ENCODE assay signal across 1 cellular context in the genomic region with DNA sequence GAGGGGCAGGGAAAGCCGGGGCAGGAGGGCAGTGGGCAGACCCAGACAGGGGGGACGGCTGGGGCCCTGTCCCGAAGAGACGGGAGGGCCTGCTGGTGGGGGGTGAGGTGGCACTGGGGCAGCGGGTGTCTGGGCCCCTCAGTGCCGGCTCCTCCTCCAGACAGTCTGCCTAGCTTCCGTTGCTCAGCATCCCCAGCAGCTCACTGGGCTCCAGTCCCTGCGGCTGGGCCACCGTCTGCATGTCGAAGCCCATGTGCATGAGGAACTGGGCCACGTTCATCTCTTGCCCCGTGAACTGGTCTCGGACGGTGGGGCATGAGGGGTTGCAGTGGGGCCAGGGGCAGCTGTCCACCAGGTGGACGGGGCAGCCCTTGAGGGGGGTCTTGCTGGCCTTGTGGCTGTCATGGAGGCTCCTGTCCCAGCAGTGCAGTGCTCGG.
TF ChIP-seq lines count a peak whose summit lies in the region.

No MANE protein-coding gene starts in this region.

TF ChIP-seq in HepG2, 621 proteins besides CTCF, POLR2A, EP300 and RAD21 (continues in another document):
- TF ChIP-seq PHF20 (CRISPR knock-in tag; IDR thresholded peaks at IDR 0.05) (no peak), HDAC1 (CRISPR knock-in tag; IDR thresholded peaks at IDR 0.05) (0 out of 2 replicates have a peak, but pooled peaks have one; percentile 4), SRSF1 (optimal IDR thresholded peaks at IDR 0.05; ENCODE audit: low read depth, low read length) (peak; percentile 27), FOXO1 (CRISPR knock-in tag; IDR thresholded peaks at IDR 0.05) (no peak), AKAP8 (CRISPR knock-in tag; IDR thresholded peaks at IDR 0.05) (peak; percentile 78; the same call in 1 of the 2 replicates), AGO2 (optimal IDR thresholded peaks at IDR 0.05; ENCODE audit: low read depth, low read length) (peak; percentile 100), ZNF766 (CRISPR knock-in tag; IDR thresholded peaks at IDR 0.05; ENCODE audit: borderline replicate concordance) (0 out of 2 replicates have a peak, but pooled peaks have one; percentile 22), XRCC5 (optimal IDR thresholded peaks at IDR 0.05; ENCODE audit: low read length) (peak; percentile 53), ZNF567 (CRISPR knock-in tag; IDR thresholded peaks at IDR 0.05; ENCODE audit: borderline replicate concordance) (no peak), ZNF263 (CRISPR knock-in tag; IDR thresholded peaks at IDR 0.05) (0 out of 2 replicates have a peak, but pooled peaks have one; percentile 1), SSRP1 (CRISPR knock-in tag; IDR thresholded peaks at IDR 0.05) (peak; percentile 99), KLF12 (CRISPR knock-in tag; IDR thresholded peaks at IDR 0.05; ENCODE audit: borderline replicate concordance) (no peak), ZNF350 (CRISPR knock-in tag; IDR thresholded peaks at IDR 0.05; ENCODE audit: borderline replicate concordance, low read depth) (0 out of 2 replicates have a peak, but pooled peaks have one; percentile 40), ZNF746 (CRISPR knock-in tag; IDR thresholded peaks at IDR 0.05) (peak; percentile 58; the same call in 1 of the 2 replicates), POLR2G (IDR thresholded peaks at IDR 0.05; ENCODE audit: low read depth, low read length) (peak; percentile 71), ZNF460 (CRISPR knock-in tag; IDR thresholded peaks at IDR 0.05; ENCODE audit: borderline replicate concordance) (no peak), ZNF282 (IDR thresholded peaks at IDR 0.05; ENCODE audit: partially characterized antibody) (no peak), TMF1 (CRISPR knock-in tag; IDR thresholded peaks at IDR 0.05; ENCODE audit: low read depth) (no peak), ZNF569 (CRISPR knock-in tag; IDR thresholded peaks at IDR 0.05; ENCODE audit: borderline replicate concordance) (no peak), HOXA5 (CRISPR knock-in tag; IDR thresholded peaks at IDR 0.05) (peak; percentile 47; the same call in 1 of the 2 replicates)
- TF ChIP-seq, protein P1, sequence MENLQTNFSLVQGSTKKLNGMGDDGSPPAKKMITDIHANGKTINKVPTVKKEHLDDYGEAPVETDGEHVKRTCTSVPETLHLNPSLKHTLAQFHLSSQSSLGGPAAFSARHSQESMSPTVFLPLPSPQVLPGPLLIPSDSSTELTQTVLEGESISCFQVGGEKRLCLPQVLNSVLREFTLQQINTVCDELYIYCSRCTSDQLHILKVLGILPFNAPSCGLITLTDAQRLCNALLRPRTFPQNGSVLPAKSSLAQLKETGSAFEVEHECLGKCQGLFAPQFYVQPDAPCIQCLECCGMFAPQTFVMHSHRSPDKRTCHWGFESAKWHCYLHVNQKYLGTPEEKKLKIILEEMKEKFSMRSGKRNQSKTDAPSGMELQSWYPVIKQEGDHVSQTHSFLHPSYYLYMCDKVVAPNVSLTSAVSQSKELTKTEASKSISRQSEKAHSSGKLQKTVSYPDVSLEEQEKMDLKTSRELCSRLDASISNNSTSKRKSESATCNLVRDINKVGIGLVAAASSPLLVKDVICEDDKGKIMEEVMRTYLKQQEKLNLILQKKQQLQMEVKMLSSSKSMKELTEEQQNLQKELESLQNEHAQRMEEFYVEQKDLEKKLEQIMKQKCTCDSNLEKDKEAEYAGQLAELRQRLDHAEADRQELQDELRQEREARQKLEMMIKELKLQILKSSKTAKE (CRISPR knock-in tag; IDR thresholded peaks at IDR 0.05; ENCODE audit: borderline replicate concordance) = 0 out of 2 replicates have a peak, but pooled peaks have one; percentile 33
- TF ChIP-seq, protein P2, sequence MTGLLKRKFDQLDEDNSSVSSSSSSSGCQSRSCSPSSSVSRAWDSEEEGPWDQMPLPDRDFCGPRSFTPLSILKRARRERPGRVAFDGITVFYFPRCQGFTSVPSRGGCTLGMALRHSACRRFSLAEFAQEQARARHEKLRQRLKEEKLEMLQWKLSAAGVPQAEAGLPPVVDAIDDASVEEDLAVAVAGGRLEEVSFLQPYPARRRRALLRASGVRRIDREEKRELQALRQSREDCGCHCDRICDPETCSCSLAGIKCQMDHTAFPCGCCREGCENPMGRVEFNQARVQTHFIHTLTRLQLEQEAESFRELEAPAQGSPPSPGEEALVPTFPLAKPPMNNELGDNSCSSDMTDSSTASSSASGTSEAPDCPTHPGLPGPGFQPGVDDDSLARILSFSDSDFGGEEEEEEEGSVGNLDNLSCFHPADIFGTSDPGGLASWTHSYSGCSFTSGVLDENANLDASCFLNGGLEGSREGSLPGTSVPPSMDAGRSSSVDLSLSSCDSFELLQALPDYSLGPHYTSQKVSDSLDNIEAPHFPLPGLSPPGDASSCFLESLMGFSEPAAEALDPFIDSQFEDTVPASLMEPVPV (CRISPR knock-in tag; IDR thresholded peaks at IDR 0.05) = no peak
- TF ChIP-seq, protein P3, sequence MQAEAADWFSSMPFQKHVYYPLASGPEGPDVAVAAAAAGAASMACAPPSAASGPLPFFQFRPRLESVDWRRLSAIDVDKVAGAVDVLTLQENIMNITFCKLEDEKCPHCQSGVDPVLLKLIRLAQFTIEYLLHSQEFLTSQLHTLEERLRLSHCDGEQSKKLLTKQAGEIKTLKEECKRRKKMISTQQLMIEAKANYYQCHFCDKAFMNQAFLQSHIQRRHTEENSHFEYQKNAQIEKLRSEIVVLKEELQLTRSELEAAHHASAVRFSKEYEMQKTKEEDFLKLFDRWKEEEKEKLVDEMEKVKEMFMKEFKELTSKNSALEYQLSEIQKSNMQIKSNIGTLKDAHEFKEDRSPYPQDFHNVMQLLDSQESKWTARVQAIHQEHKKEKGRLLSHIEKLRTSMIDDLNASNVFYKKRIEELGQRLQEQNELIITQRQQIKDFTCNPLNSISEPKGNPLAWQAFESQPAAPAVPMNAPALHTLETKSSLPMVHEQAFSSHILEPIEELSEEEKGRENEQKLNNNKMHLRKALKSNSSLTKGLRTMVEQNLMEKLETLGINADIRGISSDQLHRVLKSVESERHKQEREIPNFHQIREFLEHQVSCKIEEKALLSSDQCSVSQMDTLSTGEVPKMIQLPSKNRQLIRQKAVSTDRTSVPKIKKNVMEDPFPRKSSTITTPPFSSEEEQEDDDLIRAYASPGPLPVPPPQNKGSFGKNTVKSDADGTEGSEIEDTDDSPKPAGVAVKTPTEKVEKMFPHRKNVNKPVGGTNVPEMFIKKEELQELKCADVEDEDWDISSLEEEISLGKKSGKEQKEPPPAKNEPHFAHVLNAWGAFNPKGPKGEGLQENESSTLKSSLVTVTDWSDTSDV (CRISPR knock-in tag; IDR thresholded peaks at IDR 0.05) = 0 out of 2 replicates have a peak, but pooled peaks have one; percentile 25
- TF ChIP-seq, protein P4, sequence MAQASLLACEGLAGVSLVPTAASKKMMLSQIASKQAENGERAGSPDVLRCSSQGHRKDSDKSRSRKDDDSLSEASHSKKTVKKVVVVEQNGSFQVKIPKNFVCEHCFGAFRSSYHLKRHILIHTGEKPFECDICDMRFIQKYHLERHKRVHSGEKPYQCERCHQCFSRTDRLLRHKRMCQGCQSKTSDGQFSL (CRISPR knock-in tag; IDR thresholded peaks at IDR 0.05) = 0 out of 2 replicates have a peak, but pooled peaks have one; percentile 21
- TF ChIP-seq, protein P5, sequence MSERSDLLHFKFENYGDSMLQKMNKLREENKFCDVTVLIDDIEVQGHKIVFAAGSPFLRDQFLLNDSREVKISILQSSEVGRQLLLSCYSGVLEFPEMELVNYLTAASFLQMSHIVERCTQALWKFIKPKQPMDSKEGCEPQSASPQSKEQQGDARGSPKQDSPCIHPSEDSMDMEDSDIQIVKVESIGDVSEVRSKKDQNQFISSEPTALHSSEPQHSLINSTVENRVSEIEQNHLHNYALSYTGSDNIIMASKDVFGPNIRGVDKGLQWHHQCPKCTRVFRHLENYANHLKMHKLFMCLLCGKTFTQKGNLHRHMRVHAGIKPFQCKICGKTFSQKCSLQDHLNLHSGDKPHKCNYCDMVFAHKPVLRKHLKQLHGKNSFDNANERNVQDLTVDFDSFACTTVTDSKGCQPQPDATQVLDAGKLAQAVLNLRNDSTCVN (CRISPR knock-in tag; IDR thresholded peaks at IDR 0.05; ENCODE audit: borderline replicate concordance) = no peak
- TF ChIP-seq, protein P6, sequence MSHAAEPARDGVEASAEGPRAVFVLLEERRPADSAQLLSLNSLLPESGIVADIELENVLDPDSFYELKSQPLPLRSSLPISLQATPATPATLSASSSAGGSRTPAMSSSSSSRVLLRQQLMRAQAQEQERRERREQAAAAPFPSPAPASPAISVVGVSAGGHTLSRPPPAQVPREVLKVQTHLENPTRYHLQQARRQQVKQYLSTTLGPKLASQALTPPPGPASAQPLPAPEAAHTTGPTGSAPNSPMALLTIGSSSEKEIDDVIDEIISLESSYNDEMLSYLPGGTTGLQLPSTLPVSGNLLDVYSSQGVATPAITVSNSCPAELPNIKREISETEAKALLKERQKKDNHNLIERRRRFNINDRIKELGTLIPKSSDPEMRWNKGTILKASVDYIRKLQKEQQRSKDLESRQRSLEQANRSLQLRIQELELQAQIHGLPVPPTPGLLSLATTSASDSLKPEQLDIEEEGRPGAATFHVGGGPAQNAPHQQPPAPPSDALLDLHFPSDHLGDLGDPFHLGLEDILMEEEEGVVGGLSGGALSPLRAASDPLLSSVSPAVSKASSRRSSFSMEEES (CRISPR knock-in tag; IDR thresholded peaks at IDR 0.05) = 0 out of 2 replicates have a peak, but pooled peaks have one; percentile 11
- TF ChIP-seq, protein P7, sequence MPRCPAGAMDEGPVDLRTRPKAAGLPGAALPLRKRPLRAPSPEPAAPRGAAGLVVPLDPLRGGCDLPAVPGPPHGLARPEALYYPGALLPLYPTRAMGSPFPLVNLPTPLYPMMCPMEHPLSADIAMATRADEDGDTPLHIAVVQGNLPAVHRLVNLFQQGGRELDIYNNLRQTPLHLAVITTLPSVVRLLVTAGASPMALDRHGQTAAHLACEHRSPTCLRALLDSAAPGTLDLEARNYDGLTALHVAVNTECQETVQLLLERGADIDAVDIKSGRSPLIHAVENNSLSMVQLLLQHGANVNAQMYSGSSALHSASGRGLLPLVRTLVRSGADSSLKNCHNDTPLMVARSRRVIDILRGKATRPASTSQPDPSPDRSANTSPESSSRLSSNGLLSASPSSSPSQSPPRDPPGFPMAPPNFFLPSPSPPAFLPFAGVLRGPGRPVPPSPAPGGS (CRISPR knock-in tag; IDR thresholded peaks at IDR 0.05) = 0 out of 2 replicates have a peak, but pooled peaks have one; percentile 30
- TF ChIP-seq, protein P8, sequence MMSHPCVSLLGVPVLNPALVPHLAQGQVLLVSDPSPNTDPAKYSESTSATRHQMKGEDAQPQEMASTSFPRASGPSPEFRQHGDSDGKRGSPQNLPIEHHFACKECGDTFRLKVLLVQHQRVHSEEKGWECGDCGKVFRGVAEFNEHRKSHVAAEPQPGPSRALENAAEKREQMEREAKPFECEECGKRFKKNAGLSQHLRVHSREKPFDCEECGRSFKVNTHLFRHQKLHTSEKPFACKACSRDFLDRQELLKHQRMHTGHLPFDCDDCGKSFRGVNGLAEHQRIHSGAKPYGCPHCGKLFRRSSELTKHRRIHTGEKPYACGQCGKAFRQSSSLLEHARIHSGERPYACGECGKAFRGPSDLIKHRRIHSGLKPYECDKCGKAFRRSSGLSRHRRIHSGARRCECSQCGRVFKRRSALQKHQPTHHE (CRISPR knock-in tag; IDR thresholded peaks at IDR 0.05; ENCODE audit: borderline replicate concordance) = no peak
- TF ChIP-seq, protein P9, sequence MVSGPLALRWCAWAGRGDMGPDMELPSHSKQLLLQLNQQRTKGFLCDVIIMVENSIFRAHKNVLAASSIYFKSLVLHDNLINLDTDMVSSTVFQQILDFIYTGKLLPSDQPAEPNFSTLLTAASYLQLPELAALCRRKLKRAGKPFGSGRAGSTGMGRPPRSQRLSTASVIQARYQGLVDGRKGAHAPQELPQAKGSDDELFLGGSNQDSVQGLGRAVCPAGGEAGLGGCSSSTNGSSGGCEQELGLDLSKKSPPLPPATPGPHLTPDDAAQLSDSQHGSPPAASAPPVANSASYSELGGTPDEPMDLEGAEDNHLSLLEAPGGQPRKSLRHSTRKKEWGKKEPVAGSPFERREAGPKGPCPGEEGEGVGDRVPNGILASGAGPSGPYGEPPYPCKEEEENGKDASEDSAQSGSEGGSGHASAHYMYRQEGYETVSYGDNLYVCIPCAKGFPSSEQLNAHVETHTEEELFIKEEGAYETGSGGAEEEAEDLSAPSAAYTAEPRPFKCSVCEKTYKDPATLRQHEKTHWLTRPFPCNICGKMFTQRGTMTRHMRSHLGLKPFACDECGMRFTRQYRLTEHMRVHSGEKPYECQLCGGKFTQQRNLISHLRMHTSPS (CRISPR knock-in tag; IDR thresholded peaks at IDR 0.05; ENCODE audit: low read depth) = no peak
- TF ChIP-seq, protein P10, sequence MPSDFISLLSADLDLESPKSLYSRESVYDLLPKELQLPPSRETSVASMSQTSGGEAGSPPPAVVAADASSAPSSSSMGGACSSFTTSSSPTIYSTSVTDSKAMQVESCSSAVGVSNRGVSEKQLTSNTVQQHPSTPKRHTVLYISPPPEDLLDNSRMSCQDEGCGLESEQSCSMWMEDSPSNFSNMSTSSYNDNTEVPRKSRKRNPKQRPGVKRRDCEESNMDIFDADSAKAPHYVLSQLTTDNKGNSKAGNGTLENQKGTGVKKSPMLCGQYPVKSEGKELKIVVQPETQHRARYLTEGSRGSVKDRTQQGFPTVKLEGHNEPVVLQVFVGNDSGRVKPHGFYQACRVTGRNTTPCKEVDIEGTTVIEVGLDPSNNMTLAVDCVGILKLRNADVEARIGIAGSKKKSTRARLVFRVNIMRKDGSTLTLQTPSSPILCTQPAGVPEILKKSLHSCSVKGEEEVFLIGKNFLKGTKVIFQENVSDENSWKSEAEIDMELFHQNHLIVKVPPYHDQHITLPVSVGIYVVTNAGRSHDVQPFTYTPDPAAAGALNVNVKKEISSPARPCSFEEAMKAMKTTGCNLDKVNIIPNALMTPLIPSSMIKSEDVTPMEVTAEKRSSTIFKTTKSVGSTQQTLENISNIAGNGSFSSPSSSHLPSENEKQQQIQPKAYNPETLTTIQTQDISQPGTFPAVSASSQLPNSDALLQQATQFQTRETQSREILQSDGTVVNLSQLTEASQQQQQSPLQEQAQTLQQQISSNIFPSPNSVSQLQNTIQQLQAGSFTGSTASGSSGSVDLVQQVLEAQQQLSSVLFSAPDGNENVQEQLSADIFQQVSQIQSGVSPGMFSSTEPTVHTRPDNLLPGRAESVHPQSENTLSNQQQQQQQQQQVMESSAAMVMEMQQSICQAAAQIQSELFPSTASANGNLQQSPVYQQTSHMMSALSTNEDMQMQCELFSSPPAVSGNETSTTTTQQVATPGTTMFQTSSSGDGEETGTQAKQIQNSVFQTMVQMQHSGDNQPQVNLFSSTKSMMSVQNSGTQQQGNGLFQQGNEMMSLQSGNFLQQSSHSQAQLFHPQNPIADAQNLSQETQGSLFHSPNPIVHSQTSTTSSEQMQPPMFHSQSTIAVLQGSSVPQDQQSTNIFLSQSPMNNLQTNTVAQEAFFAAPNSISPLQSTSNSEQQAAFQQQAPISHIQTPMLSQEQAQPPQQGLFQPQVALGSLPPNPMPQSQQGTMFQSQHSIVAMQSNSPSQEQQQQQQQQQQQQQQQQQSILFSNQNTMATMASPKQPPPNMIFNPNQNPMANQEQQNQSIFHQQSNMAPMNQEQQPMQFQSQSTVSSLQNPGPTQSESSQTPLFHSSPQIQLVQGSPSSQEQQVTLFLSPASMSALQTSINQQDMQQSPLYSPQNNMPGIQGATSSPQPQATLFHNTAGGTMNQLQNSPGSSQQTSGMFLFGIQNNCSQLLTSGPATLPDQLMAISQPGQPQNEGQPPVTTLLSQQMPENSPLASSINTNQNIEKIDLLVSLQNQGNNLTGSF (CRISPR knock-in tag; IDR thresholded peaks at IDR 0.05) = no peak
